In genomic region chr16:16016388-16016964, GRCh38 we compare ENCODE assay signal across 1 cellular context.
TF ChIP-seq lines count a peak whose summit lies in the region.

No MANE protein-coding gene starts in this region.

TF ChIP-seq in GM12878, 131 proteins besides CTCF, POLR2A, EP300 and RAD21 (continued from another document):
- TF ChIP-seq NR2F1 (conservative IDR thresholded peaks at IDR 0.05), result no peak
- no peak for TF ChIP-seq ZNF274 (IDR thresholded peaks at IDR 0.05; ENCODE audit: insufficient read depth, insufficient read length)
- no peak for TF ChIP-seq MLLT1 (IDR thresholded peaks at IDR 0.05)
- TF ChIP-seq MYC (IDR thresholded peaks at IDR 0.05; ENCODE audit: insufficient read depth, insufficient read length, insufficient replicate concordance, low read length, severe bottlenecking), result no peak
- TF ChIP-seq CREM (IDR thresholded peaks at IDR 0.05; ENCODE audit: low read depth), result no peak
- TF ChIP-seq JUND (IDR thresholded peaks at IDR 0.05; ENCODE audit: low read depth, low read length), result no peak
- TF ChIP-seq SUPT20H (IDR thresholded peaks at IDR 0.05; ENCODE audit: borderline replicate concordance, control insufficient read depth, low read depth, low read length), result no peak
- no peak for TF ChIP-seq NFYA (IDR thresholded peaks at IDR 0.05; ENCODE audit: borderline replicate concordance, low read depth, low read length)
